Comparison of ENCODE assay signal across 25 cellular contexts in genomic region chr6:168272379-168273011, GRCh38. TPM values are rescaled to one million over a fixed set of nuclear protein-coding genes. Genes with fewer than 3 reads are reported as not detected.
DNase-seq lines count a peak whose midpoint lies in the region; ATAC-seq and TF ChIP-seq lines count a peak whose summit lies in the region.
"Had no signal": no experiment of that assay in that cellular context is flagged by ENCODE, and none has a peak within 500 bp of the region (broad histone marks: within the 10 kb centered on the region; RNA-seq: fewer than 3 reads in every experiment).

No MANE protein-coding gene starts in this region.

- H3K27me3 ChIP-seq in cardiac muscle cell: no peaks in the 10 kb centered on the region
- peaks cover 0 to 74% (median 61%) of the 10 kb centered on the region in 7 donors for H3K27me3 ChIP-seq in heart right ventricle
- no peaks in the 10 kb centered on the region for H3K27me3 ChIP-seq in WERI-Rb-1 (ENCODE audit: insufficient read depth, low read depth, severe bottlenecking)
- H3K27me3 ChIP-seq in liver (ENCODE audit: control insufficient read depth in 4 of 4, insufficient read depth in 4 of 4, low read length in 3 of 4): no peaks in the 10 kb centered on the region

- intact Hi-C loops in heart right ventricle (cut with DNase I): no loop called here

- no peak for TF ChIP-seq CTCF in cardiac muscle cell (IDR thresholded peaks at IDR 0.05; ENCODE audit: low read depth, low read length)
- no peak for TF ChIP-seq CTCF in heart right ventricle (IDR thresholded peaks at IDR 0.05)
- TF ChIP-seq CTCF in WERI-Rb-1 (IDR thresholded peaks at IDR 0.05; ENCODE audit: low read depth, low read length): no peak
- no peak for TF ChIP-seq CTCF in liver (IDR thresholded peaks at IDR 0.05; ENCODE audit: low read depth, low read length, missing input control)

- H3K4me3 ChIP-seq in cardiac muscle cell: no peak overlapping the region
- H3K4me3 ChIP-seq in heart right ventricle: no peak overlapping the region
- H3K4me3 ChIP-seq in WERI-Rb-1 (ENCODE audit: low read depth, low read length): no peak overlapping the region
- H3K4me3 ChIP-seq in liver (ENCODE audit: low read depth in 1 of 3, low read length in 3 of 3): no peak overlapping the region
- H3K4me3 ChIP-seq: coronary artery, spleen had no signal

- no peak for TF ChIP-seq RAD21 in liver (IDR thresholded peaks at IDR 0.05)

- H3K36me3 ChIP-seq in cardiac muscle cell (no peaks in the 10 kb centered on the region), heart right ventricle (no peaks in the 10 kb centered on the region), WERI-Rb-1 (no peaks in the 10 kb centered on the region), liver (ENCODE audit: control insufficient read depth in 4 of 4, insufficient read depth in 3 of 4, low read depth in 1 of 4, low read length in 3 of 4) (no peaks in the 10 kb centered on the region)
- H3K36me3 ChIP-seq: spleen had no signal

- no peak overlapping the region for H3K27ac ChIP-seq in cardiac muscle cell
- H3K27ac ChIP-seq in heart right ventricle: no peak overlapping the region
- H3K27ac ChIP-seq in WERI-Rb-1: no peak overlapping the region
- H3K27ac ChIP-seq in liver (ENCODE audit: low read depth in 1 of 2, low read length in 2 of 2): peak overlapping the region; percentile 69 to 81
- H3K27ac ChIP-seq: coronary artery, KMS-11, spleen had no signal

- H3K9me3 ChIP-seq in cardiac muscle cell (ENCODE audit: low read depth) (no peaks in the 10 kb centered on the region), heart right ventricle (peaks cover 0 to 3% (median 0%) of the 10 kb centered on the region in 11 donors), WERI-Rb-1 (ENCODE audit: severe bottlenecking) (no peaks in the 10 kb centered on the region), liver (ENCODE audit: control insufficient read depth in 4 of 4, low read length in 3 of 4) (no peaks in the 10 kb centered on the region)
- H3K9me3 ChIP-seq: spleen had no signal

- ATAC-seq in heart right ventricle (no peak), GM21786 (IDR thresholded peaks at IDR 0.05; ENCODE audit: unreplicated experiment) (no peak)
- ATAC-seq: activated T-helper 17 cell treated with anti-CD3 and anti-CD28 coated beads, Interleukin-2, amount 50 U/mL, for 72 hours; natural killer cell; PC-3 had no signal

- DNase-seq in cardiac muscle cell (ENCODE audit: low read depth in 1 of 2, low spot score in 1 of 2) (peak; percentile 42 to 60), heart right ventricle (no peak), WERI-Rb-1 (peak; percentile 23), AG08395 (ENCODE audit: low spot score) (no peak), NCI-H69 (lab: John Stamatoyannopoulos, UW) (no peak), activated T-cell treated with anti-CD3 and anti-CD28 coated beads for 4 hours (no peak)
- DNase-seq: ACHN; activated CD4-positive, CD25-positive, alpha-beta regulatory T cell treated with anti-CD3 and anti-CD28 coated beads, Interleukin-2, amount 50 U/mL, for 72 hours; CD4-positive, alpha-beta T cell; DND-41; HFFc6; hippocampal formation; mesenchymal stem cell; MV-4-11; natural killer cell; NCI-H2081 treated with DMSO at 0.1 percent for 48 hours; PC-3; spleen had no signal

- H3K9ac ChIP-seq in liver (ENCODE audit: low read depth in 1 of 2, low read length in 2 of 2): no peak overlapping the region
- H3K9ac ChIP-seq: KMS-11 had no signal

- WGBS in heart right ventricle, 2 donors: 14 to 18% methylated on average over 12 of the region's 12 CpGs
- WGBS in liver: 12% methylated on average over 12 of the region's 12 CpGs

- H3K4me1 ChIP-seq in cardiac muscle cell (ENCODE audit: low read depth) (peaks cover 5% of the 10 kb centered on the region), heart right ventricle (peaks cover 0 to 5% (median 0%) of the 10 kb centered on the region in 9 donors), liver (ENCODE audit: control insufficient read depth in 4 of 4, insufficient read depth in 4 of 4, low read length in 3 of 4) (peaks cover 18 to 75% (median 45%) of the 10 kb centered on the region in 4 donors)
- H3K4me1 ChIP-seq: spleen had no signal

TF ChIP-seq in liver, 16 proteins besides CTCF, POLR2A, EP300 and RAD21:
- TF ChIP-seq EGR1 (IDR thresholded peaks at IDR 0.05; ENCODE audit: low read depth in 2 of 2) (no peak), HNF4A (conservative IDR thresholded peaks at IDR 0.05) (no peak), NR2F2 (IDR thresholded peaks at IDR 0.05) (no peak), TAF1 (conservative IDR thresholded peaks at IDR 0.05) (no peak), JUND (IDR thresholded peaks at IDR 0.05) (no peak), MAX (IDR thresholded peaks at IDR 0.05) (no peak)
- TF ChIP-seq, protein P1, sequence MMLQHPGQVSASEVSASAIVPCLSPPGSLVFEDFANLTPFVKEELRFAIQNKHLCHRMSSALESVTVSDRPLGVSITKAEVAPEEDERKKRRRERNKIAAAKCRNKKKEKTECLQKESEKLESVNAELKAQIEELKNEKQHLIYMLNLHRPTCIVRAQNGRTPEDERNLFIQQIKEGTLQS (IDR thresholded peaks at IDR 0.05): no peak
TF ChIP-seq in liver: peak in this region for 0.

RNA-seq across cellular contexts. Expression of gene DACT2, which starts 47.1 kb away (rescaled TPM):
- total RNA-seq in cardiac muscle cell (0.49 and 0.71 TPM in 2 replicates), heart right ventricle (1 to 10 TPM in 2 of 10 donors, under 1 TPM in 8; 0.09 to 1.5 (median 0.66) TPM), liver (1 to 10 TPM in 1 of 2 donors, under 1 TPM in 1; 0.42 to 2.8 TPM)
- polyA plus RNA-seq in cardiac muscle cell (0.32 and 0.77 TPM in 2 replicates), heart right ventricle (under 1 TPM; 0.29 to 0.38 TPM), liver (1 to 10 TPM in 1 of 2 donors, under 1 TPM in 1; 0.25 to 1.3 TPM)
- total RNA-seq: CD4-positive, alpha-beta T cell; HFFc6; natural killer cell; PC-3; pulmonary artery endothelial cell; SK-MEL-5; spleen had no signal

Comparison
In these comparisons a context has a peak if more than half of its experiments do, and no peak if none do; other contexts are left out.
1. DNase-seq: peak in cardiac muscle cell (2 of 2) and WERI-Rb-1 (single experiment); none in heart right ventricle (0 of 2), AG08395 (single experiment), NCI-H69 (single experiment) and activated T-cell treated with anti-CD3 and anti-CD28 coated beads for 4 hours (single experiment).
2. H3K27ac ChIP-seq: peak in liver (2 of 2); none in cardiac muscle cell (single experiment), heart right ventricle (0 of 10) and WERI-Rb-1 (single experiment).